Comparison of ENCODE assay signal across 14 cellular contexts in the genomic region with DNA sequence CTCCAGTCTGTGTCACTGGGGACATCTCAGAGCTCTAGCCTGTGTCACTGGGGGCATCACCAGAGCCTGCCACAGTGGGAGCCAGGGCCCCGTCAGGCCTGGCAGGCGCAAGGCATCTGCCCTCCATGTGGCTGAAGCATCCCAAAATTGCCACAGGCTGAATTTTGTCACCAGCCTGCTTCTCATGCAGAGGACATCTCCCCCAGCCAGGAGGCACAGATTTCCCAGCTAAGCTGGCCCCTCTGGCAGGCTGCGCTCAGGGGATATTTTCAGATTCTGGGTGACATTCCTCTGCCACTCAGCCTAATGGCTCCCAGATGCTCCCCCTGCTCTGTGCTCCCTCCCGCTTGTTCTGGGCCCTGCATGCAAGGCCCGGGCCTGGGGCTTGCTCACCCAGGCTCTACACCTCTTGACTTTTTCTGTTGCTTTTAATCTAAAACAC.
DNase-seq lines count a peak whose midpoint lies in the region; ATAC-seq lines count a peak whose summit lies in the region.
"Had no signal": no experiment of that assay in that cellular context is flagged by ENCODE, and none has a peak within 500 bp of the region (broad histone marks: within the 10 kb centered on the region; RNA-seq: fewer than 3 reads in every experiment).

No MANE protein-coding gene starts in this region.

- ATAC-seq in right cardiac atrium (peak in 1 of 2 donors; percentile 7), sciatic nerve (peak; percentile 49), HG03457 (IDR thresholded peaks at IDR 0.05; ENCODE audit: unreplicated experiment) (no peak), HG02973 (IDR thresholded peaks at IDR 0.05; ENCODE audit: unreplicated experiment) (no peak)
- ATAC-seq: natural killer cell treated with Interleukin-12 subunit alpha and Interleukin-12 subunit beta and Interleukin-15 and Interleukin-18, amount 100 ng/mL, for 72 hours had no signal

- H3K4me2 ChIP-seq in GM23248 (ENCODE audit: unreplicated experiment) = peak overlapping the region; percentile 81
- H3K4me2 ChIP-seq: BLaER1 had no signal

- no peaks in the 10 kb centered on the region for H3K36me3 ChIP-seq in GM23248 (ENCODE audit: low read depth)
- no peaks in the 10 kb centered on the region for H3K36me3 ChIP-seq in adipocyte (ENCODE audit: control insufficient read depth, insufficient read depth, low read length, severe bottlenecking)
- H3K36me3 ChIP-seq: BLaER1, HAP-1 had no signal

- H4K20me1 ChIP-seq in GM23248 (ENCODE audit: insufficient read depth) = no peaks in the 10 kb centered on the region
- H4K20me1 ChIP-seq: BLaER1 had no signal

- WGBS in GM23248 (ENCODE audit: low coverage in 1 of 2, low lambda C conversion rate in 2 of 2, missing lambda C conversion rate in 2 of 2), 2 experiments = 24 to 42% methylated on average over 5 of the region's 5 CpGs
- 51% methylated on average over 5 of the region's 5 CpGs for WGBS in right cardiac atrium

- no peaks in the 10 kb centered on the region for H3K79me2 ChIP-seq in GM23248 (ENCODE audit: insufficient read depth)

- DNase-seq in GM23248 = no peak
- DNase-seq in adipocyte (ENCODE audit: low read depth) = peak; percentile 66
- peak in 1 of 3 donors; percentile 53 for DNase-seq in right cardiac atrium
- no peak for DNase-seq in sciatic nerve (ENCODE audit: low spot score)
- DNase-seq in activated CD8-positive, alpha-beta memory T cell treated with anti-CD3 and anti-CD28 coated beads, Interleukin-2, amount 50 U/mL, for 4 hours = no peak
- DNase-seq in activated effector memory CD4-positive, alpha-beta T cell treated with anti-CD3 and anti-CD28 coated beads, Interleukin-2, amount 50 U/mL, for 16 hours = no peak
- DNase-seq: DMS79 treated with DMSO at 0.1 percent for 48 hours, NCI-H1436 treated with DMSO at 0.1 percent for 48 hours, SHP77 had no signal

- H3K4me1 ChIP-seq in GM23248 (ENCODE audit: insufficient read depth) (peaks cover 58% of the 10 kb centered on the region), adipocyte (ENCODE audit: control insufficient read depth, insufficient read depth, low read length) (peaks cover 35% of the 10 kb centered on the region), right cardiac atrium (ENCODE audit: control insufficient read depth, insufficient read depth, low read length) (peaks cover 15% of the 10 kb centered on the region)

- no peaks in the 10 kb centered on the region for H3K9me3 ChIP-seq in GM23248 (ENCODE audit: low read depth)
- H3K9me3 ChIP-seq in adipocyte (ENCODE audit: control insufficient read depth, low read length) = no peaks in the 10 kb centered on the region
- H3K9me3 ChIP-seq in right cardiac atrium (ENCODE audit: control insufficient read depth, low read length) = no peaks in the 10 kb centered on the region
- H3K9me3 ChIP-seq: BLaER1, HAP-1 had no signal

- H2AFZ ChIP-seq in GM23248 = peak overlapping the region; percentile 90

- H3K4me3 ChIP-seq in GM23248 (peak overlapping the region; percentile 53; the same call in 1 of the 2 replicates), adipocyte (ENCODE audit: low read length) (peak overlapping the region; percentile 66), right cardiac atrium (ENCODE audit: low read length) (no peak overlapping the region)
- H3K4me3 ChIP-seq: BLaER1, HAP-1 had no signal

- no peaks in the 10 kb centered on the region for H3K9me2 ChIP-seq in GM23248 (ENCODE audit: insufficient read depth)

- intact Hi-C loops in right cardiac atrium (cut with DNase I) (no loop called here), sciatic nerve (cut with DNase I) (no loop called here)

- H3K27ac ChIP-seq in GM23248 (peak overlapping the region; percentile 87), right cardiac atrium (ENCODE audit: low read length) (peak overlapping the region; percentile 86)
- H3K27ac ChIP-seq: BLaER1 had no signal

- H3F3A ChIP-seq in GM23248 (ENCODE audit: insufficient read depth) = peaks cover 32% of the 10 kb centered on the region

- H3K27me3 ChIP-seq in GM23248 (replicated peaks; ENCODE audit: insufficient read depth) (no peaks in the 10 kb centered on the region), adipocyte (replicated peaks; ENCODE audit: control insufficient read depth, insufficient read depth, low read length) (no peaks in the 10 kb centered on the region), right cardiac atrium (ENCODE audit: control insufficient read depth, insufficient read depth) (no peaks in the 10 kb centered on the region)
- H3K27me3 ChIP-seq: BLaER1 had no signal

- in situ Hi-C loops in GM23248 (cut with MboI) = no loop called here

- H3K9ac ChIP-seq in GM23248 (peak overlapping the region; percentile 76), adipocyte (ENCODE audit: low read length) (peak overlapping the region; percentile 78)
- H3K9ac ChIP-seq: BLaER1 had no signal
